ENCODE assay signal across 33 cellular contexts in the genomic region with DNA sequence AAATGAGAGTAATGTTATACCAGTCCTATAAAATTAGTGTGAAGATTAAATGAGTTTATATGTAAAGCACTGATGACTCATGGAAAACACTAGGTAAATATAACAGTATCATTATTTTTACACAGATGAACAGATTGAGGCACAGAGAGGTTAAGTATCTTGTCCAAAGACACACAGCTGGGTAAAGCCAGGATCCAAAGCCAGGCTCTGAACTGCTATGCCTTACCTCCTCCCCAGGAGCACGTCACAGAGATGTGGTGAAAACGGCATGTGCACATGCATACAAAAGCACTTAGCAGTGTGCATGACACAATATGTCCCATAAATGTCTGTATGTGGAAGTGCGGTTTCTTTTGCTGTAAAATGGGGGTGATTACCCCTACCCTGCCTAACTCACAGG.
"Had no signal": no experiment of that assay in that cellular context is flagged by ENCODE, and none has a peak within 500 bp of the region (broad histone marks: within the 10 kb centered on the region; RNA-seq: fewer than 3 reads in every experiment).

No MANE protein-coding gene starts in this region.

- H3K4me1 ChIP-seq: parathyroid adenoma had no signal

- H3K4me3 ChIP-seq: gastroesophageal sphincter, neural progenitor cell, psoas muscle, smooth muscle cell, thyroid gland, upper lobe of left lung, vagina had no signal

- H3K4me3 Mint-ChIP-seq: activated B cell treated with CpG ODN at 0.5 μM for 24 hours; activated naive CD8-positive, alpha-beta T cell treated with anti-CD3 and anti-CD28 coated beads, Interleukin-2, amount 10 ng/mL, durations not matched to agents 7 days and 5 days; effector memory CD8-positive, alpha-beta T cell; natural killer cell; neural progenitor cell; stimulated activated memory B cell treated with anti-CD40 and anti-IgM and Interleukin-4, amounts not matched to agents 10 μg/mL and 1 μg/mL and 100 μg/mL, for 72 hours; T-helper 2 cell treated with Interferon-gamma antibody and Interleukin-4, amounts not matched to agents 5 μg/mL and 100 μg/mL, for 36 hours had no signal

- H2AFZ ChIP-seq: neural progenitor cell, parathyroid adenoma had no signal

- H3K36me3 Mint-ChIP-seq: natural killer cell, neural progenitor cell had no signal

- H3K27me3 ChIP-seq: gastroesophageal sphincter, neural progenitor cell, thyroid gland, upper lobe of left lung, vagina had no signal

- H3K9me3 ChIP-seq: gastroesophageal sphincter, psoas muscle, thyroid gland, upper lobe of left lung, vagina had no signal

- ATAC-seq: activated T-cell treated with anti-CD3 and anti-CD28 coated beads, Interleukin-2, amount 50 U/mL, for 72 hours; effector memory CD8-positive, alpha-beta T cell; gastroesophageal sphincter; left colon; natural killer cell; psoas muscle; stimulated activated memory B cell treated with anti-CD40 and anti-IgM and Interleukin-4, amounts not matched to agents 10 μg/mL and 1 μg/mL and 100 μg/mL, for 72 hours; stimulated activated naive CD8-positive, alpha-beta T cell treated with anti-CD3 and anti-CD28 coated beads, Interleukin-15, amount 100 ng/mL, for 72 hours had no signal

- H3K36me3 ChIP-seq: brain microvascular endothelial cell, neural progenitor cell, thyroid gland, upper lobe of left lung, vagina had no signal

- H3K9ac ChIP-seq: neural progenitor cell, parathyroid adenoma had no signal

- DNase-seq: activated B cell treated with CpG ODN at 0.5 μM for 24 hours; activated CD4-positive, alpha-beta T cell treated with anti-CD3 and anti-CD28 coated beads, Interleukin-2, amount 50 U/mL, for 4 hours; activated effector memory CD4-positive, alpha-beta T cell treated with Interleukin-2 at 50 U/mL for 16 hours; activated naive CD8-positive, alpha-beta T cell treated with anti-CD3 and anti-CD28 coated beads, Interleukin-2, amount 10 ng/mL, durations not matched to agents 7 days and 5 days; activated T-cell treated with anti-CD3 and anti-CD28 coated beads for 4 hours; amniotic stem cell; brain microvascular endothelial cell; cortex of kidney; effector memory CD8-positive, alpha-beta T cell; erythroblast; hippocampal formation; left colon; midbrain; natural killer cell; occipital lobe; psoas muscle; stimulated activated CD4-positive, alpha-beta T cell treated with anti-CD3 and anti-CD28 coated beads, Interleukin-4, amount 100 ng/mL, for 4 hours; stimulated activated CD8-positive, alpha-beta memory T cell treated with anti-CD3 and anti-CD28 coated beads, Interleukin-4, amount 100 ng/mL, for 48 hours; substantia nigra; T-helper 1 cell; thyroid gland; upper lobe of left lung had no signal

- H3K27ac Mint-ChIP-seq: activated B cell treated with CpG ODN at 0.5 μM for 24 hours; activated naive CD8-positive, alpha-beta T cell treated with anti-CD3 and anti-CD28 coated beads, Interleukin-2, amount 10 ng/mL, durations not matched to agents 7 days and 5 days; activated T-cell treated with anti-CD3 and anti-CD28 coated beads, Interleukin-2, amount 50 U/mL, for 72 hours; neural progenitor cell; stimulated activated memory B cell treated with anti-CD40 and anti-IgM and Interleukin-4, amounts not matched to agents 10 μg/mL and 1 μg/mL and 100 μg/mL, for 72 hours; T-helper 2 cell treated with Interferon-gamma antibody and Interleukin-4, amounts not matched to agents 5 μg/mL and 100 μg/mL, for 36 hours had no signal

- H3K4me2 ChIP-seq: neural progenitor cell, smooth muscle cell had no signal

- H3K27me3 Mint-ChIP-seq: effector memory CD8-positive, alpha-beta T cell had no signal

- FAIRE-seq: astrocyte, keratinocyte had no signal

- H3K9me3 Mint-ChIP-seq: activated B cell treated with CpG ODN at 0.5 μM for 24 hours; activated T-cell treated with anti-CD3 and anti-CD28 coated beads, Interleukin-2, amount 50 U/mL, for 72 hours; effector memory CD8-positive, alpha-beta T cell; natural killer cell; neural progenitor cell had no signal

- H3K27ac ChIP-seq: brain microvascular endothelial cell, gastroesophageal sphincter, neural progenitor cell, parathyroid adenoma, psoas muscle, thyroid gland, upper lobe of left lung, vagina had no signal
